8 cellular contexts compared by ENCODE assay signal in the genomic region with DNA sequence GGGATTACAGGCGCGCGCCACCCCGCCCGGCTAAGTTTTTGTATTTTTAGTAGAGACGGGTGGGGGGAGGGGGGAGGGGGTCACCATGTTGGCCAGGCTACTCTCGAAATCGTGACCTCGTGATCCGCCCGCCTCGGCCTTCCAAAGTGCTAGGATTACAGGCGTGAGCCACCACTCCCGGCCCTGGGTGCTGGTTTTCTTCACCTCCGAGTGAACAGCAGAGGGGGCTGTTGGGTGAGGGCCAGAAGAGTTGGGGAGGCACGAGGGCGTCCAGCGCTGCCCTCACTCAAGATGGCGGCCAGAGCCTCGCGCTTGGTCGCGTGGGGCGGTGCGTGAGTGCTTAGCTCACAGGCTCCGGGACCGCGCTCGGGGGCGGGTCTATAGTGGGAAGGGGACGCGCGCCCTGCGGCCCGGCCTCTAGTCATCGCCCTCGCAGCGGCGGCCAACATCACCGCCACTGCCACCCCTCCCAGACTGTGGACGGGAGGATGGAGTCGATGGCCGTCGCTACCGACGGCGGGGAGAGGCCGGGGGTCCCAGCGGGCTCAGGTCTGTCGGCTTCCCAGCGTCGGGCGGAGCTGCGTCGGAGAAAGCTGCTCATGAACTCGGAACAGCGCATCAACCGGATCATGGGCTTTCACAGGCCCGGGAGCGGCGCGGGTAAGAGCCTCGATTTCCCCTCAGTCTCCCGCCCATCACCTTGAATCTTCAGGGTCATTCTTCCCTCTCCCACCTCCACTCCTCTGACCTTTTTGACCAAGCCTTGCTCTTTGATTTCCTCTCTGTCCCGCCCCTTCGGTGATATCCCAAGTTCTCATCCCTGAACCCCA. TPM values are rescaled to one million over a fixed set of nuclear protein-coding genes. Genes with fewer than 3 reads are reported as not detected.
A peak's percentile ranks its signal among the peaks of the same experiment; 100 is the strongest.
DNase-seq lines count a peak whose midpoint lies in the region; ATAC-seq and TF ChIP-seq lines count a peak whose summit lies in the region.

Gene CAMLG (plus strand): TSS at position 416 of the 830 bp plus-strand sequence. CDS start 73 bp downstream, at position 489.

- peaks cover 20% of the 10 kb centered on the region for H3K36me3 ChIP-seq in RWPE2 (ENCODE audit: low read depth)

- H3K4me3 ChIP-seq in RWPE2 (ENCODE audit: severe bottlenecking) = peak within 1 kb of the TSS; percentile 75

- peak within 1 kb of the TSS; percentile 84 to 97 for H3K27ac Mint-ChIP-seq in natural killer cell treated with Interleukin-12 subunit alpha and Interleukin-12 subunit beta and Interleukin-15 and Interleukin-18, amount 100 ng/mL, for 72 hours

- H3K9me3 Mint-ChIP-seq in natural killer cell treated with Interleukin-12 subunit alpha and Interleukin-12 subunit beta and Interleukin-15 and Interleukin-18, amount 100 ng/mL, for 72 hours = no peaks in the 10 kb centered on the region

- DNase-seq in ELR (ENCODE audit: low read depth) = peak; percentile 99
- DNase-seq in H4 (ENCODE audit: low spot score) = peak; percentile 98
- peak; percentile 99 for DNase-seq in LoVo (ENCODE audit: low spot score)
- peak; percentile 99 for DNase-seq in RWPE2 (ENCODE audit: low spot score)
- peak; percentile 97 for DNase-seq in activated T-helper 9 cell treated with anti-CD3 and anti-CD28 coated beads, Interleukin-2, amount 50 U/mL, for 16 hours (ENCODE audit: low read depth)
- DNase-seq in fibroblast of peridontal ligament (ENCODE audit: extremely low read depth) = peak; percentile 96
- DNase-seq in natural killer cell treated with Interleukin-12 subunit alpha and Interleukin-12 subunit beta and Interleukin-15 and Interleukin-18, amount 100 ng/mL, for 72 hours (ENCODE audit: low spot score) = peak; percentile 98
- DNase-seq in stimulated activated naive CD8-positive, alpha-beta T cell treated with anti-CD3 and anti-CD28 coated beads, Interleukin-15, Interleukin-2, amounts not matched to agents 100 U/mL and 50 U/mL, for 24 hours = peak; percentile 97

- H3K27ac ChIP-seq in RWPE2 (ENCODE audit: poor library complexity, severe bottlenecking) = peak within 1 kb of the TSS; percentile 61

- peak; percentile 93 for ATAC-seq in RWPE2 (ENCODE audit: low read depth)
- ATAC-seq in natural killer cell treated with Interleukin-12 subunit alpha and Interleukin-12 subunit beta and Interleukin-15 and Interleukin-18, amount 100 ng/mL, for 72 hours = peak; percentile 100
- ATAC-seq in stimulated activated naive CD8-positive, alpha-beta T cell treated with anti-CD3 and anti-CD28 coated beads, Interleukin-15, Interleukin-2, amounts not matched to agents 100 U/mL and 50 U/mL, for 24 hours = peak; percentile 99

- no peaks in the 10 kb centered on the region for H3K27me3 ChIP-seq in RWPE2 (ENCODE audit: insufficient read depth, poor library complexity, severe bottlenecking)

- H3K27me3 Mint-ChIP-seq in natural killer cell treated with Interleukin-12 subunit alpha and Interleukin-12 subunit beta and Interleukin-15 and Interleukin-18, amount 100 ng/mL, for 72 hours = no peaks in the 10 kb centered on the region

- peak within 1 kb of the TSS; percentile 100 for H3K4me3 Mint-ChIP-seq in natural killer cell treated with Interleukin-12 subunit alpha and Interleukin-12 subunit beta and Interleukin-15 and Interleukin-18, amount 100 ng/mL, for 72 hours

- TF ChIP-seq CTCF in RWPE2 (IDR thresholded peaks at IDR 0.05; ENCODE audit: poor library complexity, severe bottlenecking) = peak; percentile 96

- H3K4me1 ChIP-seq in RWPE2 (ENCODE audit: insufficient read depth, poor library complexity, severe bottlenecking) = peaks cover 7% of the 10 kb centered on the region

- H3K36me3 Mint-ChIP-seq in natural killer cell treated with Interleukin-12 subunit alpha and Interleukin-12 subunit beta and Interleukin-15 and Interleukin-18, amount 100 ng/mL, for 72 hours = no peaks in the 10 kb centered on the region

- no peaks in the 10 kb centered on the region for H3K9me3 ChIP-seq in RWPE2 (ENCODE audit: severe bottlenecking)

- peaks cover 18% of the 10 kb centered on the region in 2 donors for H3K4me1 Mint-ChIP-seq in natural killer cell treated with Interleukin-12 subunit alpha and Interleukin-12 subunit beta and Interleukin-15 and Interleukin-18, amount 100 ng/mL, for 72 hours (ENCODE audit: low read depth in 2 of 2)

RNA-seq across cellular contexts. Expression of gene CAMLG, which starts in this region (rescaled TPM):
- 24.1 and 34.0 TPM in 2 replicates for total RNA-seq in H4 (2014; rRNA removed; shearing (Covaris generic))
- 10 to 100 TPM; 15.3 to 16.4 TPM for total RNA-seq in natural killer cell treated with Interleukin-12 subunit alpha and Interleukin-12 subunit beta and Interleukin-15 and Interleukin-18, amount 100 ng/mL, for 72 hours

Comparison
In these comparisons a context has a peak if more than half of its experiments do, and no peak if none do; other contexts are left out.
1. Peak in every context shown above with its lines: DNase-seq, ATAC-seq, H3K4me3 ChIP-seq and H3K27ac ChIP-seq.